8 cellular contexts compared by ENCODE assay signal in genomic region chr9:124659099-124659659, GRCh38.
DNase-seq lines count a peak whose midpoint lies in the region; ATAC-seq and TF ChIP-seq lines count a peak whose summit lies in the region.

No MANE protein-coding gene starts in this region.

- H3K27me3 ChIP-seq in lung (ENCODE audit: control insufficient read depth, insufficient read depth): no peaks in the 10 kb centered on the region

- H3K4me3 ChIP-seq in lung: peak overlapping the region; percentile 50

- H3K4me1 Mint-ChIP-seq in effector memory CD8-positive, alpha-beta T cell (ENCODE audit: low read depth in 2 of 2): peaks cover 7 to 13% of the 10 kb centered on the region in 2 donors

- peak overlapping the region; percentile 89 to 97 for H3K27ac ChIP-seq in lung (ENCODE audit: low read depth in 1 of 2, low read length in 1 of 2)

- H3K9me3 Mint-ChIP-seq in effector memory CD8-positive, alpha-beta T cell: no peaks in the 10 kb centered on the region

- TF ChIP-seq CTCF in lung (IDR thresholded peaks at IDR 0.05; ENCODE audit: control extremely low read depth, extremely low read depth): no peak

- peak; percentile 41 for ATAC-seq in HG03066 (IDR thresholded peaks at IDR 0.05; ENCODE audit: low read depth, unreplicated experiment)
- ATAC-seq in effector memory CD8-positive, alpha-beta T cell (replicated peaks): peak; percentile 51
- ATAC-seq in lung (ENCODE audit: insufficient read depth, low FRiP score): peak; percentile 80

- WGBS in lung, 2 donors: 0 to 1% methylated on average over 15 of the region's 15 CpGs

- TF ChIP-seq POLR2A in GM10847 (IDR thresholded peaks at IDR 0.05; ENCODE audit: extremely low read depth, insufficient read length): peak; percentile 46

- H3K27me3 Mint-ChIP-seq in effector memory CD8-positive, alpha-beta T cell: peaks cover 23 to 41% of the 10 kb centered on the region in 2 donors

- DNase-seq in NCI-H2227 treated with DMSO at 0.1 percent for 48 hours (lab: John Stamatoyannopoulos, UW): peak; percentile 62
- DNase-seq in activated CD4-positive, alpha-beta T cell treated with anti-CD3 and anti-CD28 coated beads, Interleukin-2, amount 50 U/mL, for 48 hours: peak; percentile 37 to 49
- peak in 1 of 3 experiments; percentile 8 for DNase-seq in effector memory CD8-positive, alpha-beta T cell
- DNase-seq in lung (ENCODE audit: low spot score): peak; percentile 81
- peak in 2 of 3 donors; percentile 4 to 44 for DNase-seq in stimulated activated CD4-positive, alpha-beta T cell treated with anti-CD3 and anti-CD28 coated beads, TNF-alpha, amount 100 ng/mL, for 48 hours (ENCODE audit: low read depth in 3 of 3)
- DNase-seq in mesenteric fat pad (ENCODE audit: low spot score): no peak

- H3K9me3 ChIP-seq in lung (ENCODE audit: control insufficient read depth in 2 of 2, insufficient read depth in 1 of 2, low read length in 1 of 2): no peaks in the 10 kb centered on the region

- H3K4me3 Mint-ChIP-seq in effector memory CD8-positive, alpha-beta T cell: peak overlapping the region; percentile 70 to 82

- no peaks in the 10 kb centered on the region for H3K4me1 ChIP-seq in lung (ENCODE audit: control insufficient read depth in 2 of 2, insufficient read depth in 2 of 2, low read length in 2 of 2)

- H3K36me3 Mint-ChIP-seq in effector memory CD8-positive, alpha-beta T cell (ENCODE audit: insufficient read depth): no peaks in the 10 kb centered on the region

- peak overlapping the region; percentile 33 to 86 for H3K27ac Mint-ChIP-seq in effector memory CD8-positive, alpha-beta T cell

- H3K36me3 ChIP-seq in lung (ENCODE audit: control insufficient read depth in 2 of 2, insufficient read depth in 2 of 2, low read length in 2 of 2): no peaks in the 10 kb centered on the region
